In the genomic region with DNA sequence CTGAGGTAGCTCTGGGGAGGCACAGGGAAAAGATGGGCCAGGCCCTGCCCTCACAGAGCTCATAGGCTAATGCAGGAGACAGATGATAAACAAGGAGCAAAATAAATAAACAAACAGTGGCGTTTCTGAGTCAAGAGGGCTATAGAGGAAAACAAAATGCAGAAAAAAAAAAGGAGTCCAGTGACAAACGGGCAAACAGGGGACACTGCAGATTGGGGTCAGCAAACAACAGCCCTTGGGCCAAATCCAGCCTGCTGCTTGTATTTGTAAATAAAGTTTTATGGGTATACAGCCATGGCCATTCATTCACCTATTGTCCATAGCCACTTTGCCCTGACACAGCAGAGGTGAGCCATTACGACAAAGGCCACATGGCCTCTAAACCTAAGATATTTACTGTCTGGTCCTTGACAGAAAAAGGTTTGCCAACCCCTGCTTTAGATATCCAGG, we compare ENCODE assay signal across 1 cellular context.
TF ChIP-seq lines count a peak whose summit lies in the region.

No MANE protein-coding gene starts in this region.

TF ChIP-seq in endothelial cell of umbilical vein, 7 proteins besides CTCF, POLR2A, EP300 and RAD21 (continued from another document):
- TF ChIP-seq POLR2AphosphoS5 (IDR thresholded peaks at IDR 0.05; ENCODE audit: insufficient read depth, low read depth, low read length) (no peak), JUN (IDR thresholded peaks at IDR 0.05; ENCODE audit: borderline replicate concordance, insufficient read depth, insufficient read length, low read depth) (no peak)
